Comparison of ENCODE assay signal across 10 cellular contexts in the genomic region with DNA sequence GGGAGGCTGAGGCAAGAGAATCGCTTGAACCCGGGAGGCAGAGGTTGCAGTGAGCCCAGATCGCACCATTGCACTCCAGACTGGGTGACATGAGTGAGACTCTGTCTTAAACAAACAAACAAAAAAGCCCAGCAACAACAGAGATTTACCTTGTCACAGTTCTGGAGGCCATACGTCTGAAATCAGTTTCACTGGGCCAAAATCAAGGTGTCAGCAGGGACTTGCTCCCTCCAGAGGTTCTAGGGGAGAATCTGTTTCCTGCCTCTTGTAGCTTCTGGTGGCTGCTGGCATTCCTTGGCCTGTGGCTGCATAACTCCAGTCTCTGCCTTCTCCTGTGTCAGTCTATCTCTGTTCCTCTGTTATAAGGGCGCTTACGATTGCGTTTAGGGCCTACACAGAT. TPM values are rescaled to one million over a fixed set of nuclear protein-coding genes. Genes with fewer than 3 reads are reported as not detected.
DNase-seq lines count a peak whose midpoint lies in the region; ATAC-seq, FAIRE-seq and TF ChIP-seq lines count a peak whose summit lies in the region.
"Had no signal": no experiment of that assay in that cellular context is flagged by ENCODE, and none has a peak within 500 bp of the region (broad histone marks: within the 10 kb centered on the region; RNA-seq: fewer than 3 reads in every experiment).

No MANE protein-coding gene starts in this region.

- RAD21 ChIA-PET in GM12878 (lab: Charles Lee; ENCODE audit: unreplicated experiment), result interaction anchor here (0.7 to 2.7 kb wide), 5 partner anchors 9 to 657 kb away, joined by 3 to 13 read pairs (median 6); no protein-coding TSS in a partner anchor

- TF ChIP-seq EP300 in GM12878 (IDR thresholded peaks at IDR 0.05; ENCODE audit: borderline replicate concordance in 1 of 2, control insufficient read depth in 1 of 2, low read depth in 2 of 2, low read length in 2 of 2) (no peak), neural cell (conservative IDR thresholded peaks at IDR 0.05; ENCODE audit: poor library complexity, severe bottlenecking) (no peak)

- BruUV-seq in GM12878 (replicated peaks; lab: Mats Ljungman, UMichigan), result no TSS peak

- FAIRE-seq in GM12878 (lab: Jason Lieb, UNC), result no peak

- TF ChIP-seq CTCF in GM12878 (IDR thresholded peaks at IDR 0.05 in 2 of 3, conservative IDR thresholded peaks at IDR 0.05 in 1 of 3; ENCODE audit: control insufficient read depth in 2 of 3, extremely low read depth in 1 of 3, insufficient read depth in 1 of 3, low read depth in 3 of 3, low read length in 3 of 3) (peak in 2 of 3 experiments; percentile 16 to 29; a peak in 2 of 6 replicates), neural cell (IDR thresholded peaks at IDR 0.05; ENCODE audit: poor library complexity, severe bottlenecking) (no peak)

- H3K4me1 ChIP-seq in Karpas-422 (ENCODE audit: low read length), result peaks cover 54% of the 10 kb centered on the region
- peaks cover 30% of the 10 kb centered on the region for H3K4me1 ChIP-seq in GM12878 (ENCODE audit: control insufficient read depth, insufficient read depth, low read length)

- no peak for TF ChIP-seq POLR2A in GM12878 (IDR thresholded peaks at IDR 0.05; ENCODE audit: low read depth, low read length)

- H4K20me1 ChIP-seq in Karpas-422 (ENCODE audit: insufficient read depth, low read depth, low read length) (peaks cover 20% of the 10 kb centered on the region; the same call in 1 of the 2 replicates), GM12878 (ENCODE audit: control insufficient read depth, insufficient read depth) (no peaks in the 10 kb centered on the region), neural cell (ENCODE audit: insufficient read depth) (no peaks in the 10 kb centered on the region)

- H3F3A ChIP-seq in neural cell (ENCODE audit: insufficient read depth, low read length, poor library complexity, severe bottlenecking), result no peaks in the 10 kb centered on the region

- intact Hi-C loops in GM12878 (cut with micrococcal nuclease; ENCODE audit: unreplicated experiment), result loop anchor here (5.0 to 10.0 kb wide), 2 partner anchors 61 to 652 kb away; no protein-coding TSS in a partner anchor

- H3K36me3 ChIP-seq in Karpas-422 (ENCODE audit: insufficient read depth, low read length) (peaks cover 23% of the 10 kb centered on the region; the same call in 1 of the 2 replicates), GM12878 (ENCODE audit: control insufficient read depth in 2 of 2, insufficient read depth in 2 of 2, low read length in 1 of 2) (0 out of 4 replicates have a peak, but pooled peaks cover 0 to 3% of the 10 kb centered on the region in 2 experiments), neural cell (ENCODE audit: insufficient read depth, low read length) (no peaks in the 10 kb centered on the region)

- in situ Hi-C loops in GM12878 (cut with MboI), result no loop called here

- 69% methylated on average over 7 of the region's 7 CpGs for WGBS in GM12878 (ENCODE audit: insufficient coverage, insufficient replicate concordance, low lambda C conversion rate, missing lambda C conversion rate)

- CTCF ChIA-PET in GM12878 (lab: Yijun Ruan, JAX), result interaction anchor here (0.7 to 4.4 kb wide), 9 partner anchors 10 to 548 kb away, joined by 3 to 30 read pairs (median 7); no protein-coding TSS in a partner anchor

- SMC1A ChIA-PET in GM12878 (lab: Charles Lee; ENCODE audit: uncharacterized antibody, unreplicated experiment), result interaction anchor here (0.6 to 5.5 kb wide), 13 partner anchors 9 to 548 kb away, joined by 3 to 53 read pairs (median 4); no protein-coding TSS in a partner anchor

- TF ChIP-seq RAD21 in GM12878 (IDR thresholded peaks at IDR 0.05; ENCODE audit: insufficient read depth, low read depth, low read length), result 0 out of 2 replicates have a peak, but pooled peaks have one; percentile 15
- no peak for TF ChIP-seq RAD21 in neural cell (conservative IDR thresholded peaks at IDR 0.05)

- ATAC-seq in GM12878 (no peak), HG03520 (IDR thresholded peaks at IDR 0.05; ENCODE audit: unreplicated experiment) (no peak)

- H3K27ac ChIP-seq in Karpas-422 (ENCODE audit: low read length) (no peak overlapping the region), GM12878 (ENCODE audit: control insufficient read depth, insufficient read depth) (peak overlapping the region; percentile 65; the same call in 1 of the 2 replicates), neural cell (ENCODE audit: low read length) (no peak overlapping the region)
- H3K27ac ChIP-seq: 22Rv1 had no signal

- H2AFZ ChIP-seq in Karpas-422 (ENCODE audit: low read length), result no peak overlapping the region
- H2AFZ ChIP-seq in GM12878 (ENCODE audit: control insufficient read depth, low read depth, low read length), result no peak overlapping the region
- no peak overlapping the region for H2AFZ ChIP-seq in neural cell (ENCODE audit: low read depth, low read length)

- H3K9me3 ChIP-seq in Karpas-422 (ENCODE audit: low read length), result no peaks in the 10 kb centered on the region
- no peaks in the 10 kb centered on the region; the same call in 2 of the 3 replicates for H3K9me3 ChIP-seq in GM12878 (replicated peaks; ENCODE audit: control insufficient read depth, insufficient read depth, low read length)
- H3K9me3 ChIP-seq in neural cell (ENCODE audit: low read length), result no peaks in the 10 kb centered on the region

- H3K4me2 ChIP-seq in Karpas-422 (ENCODE audit: low read depth, low read length, poor library complexity, severe bottlenecking) (peak overlapping the region; percentile 72), GM12878 (ENCODE audit: control insufficient read depth, insufficient read depth) (peak overlapping the region; percentile 98), neural cell (ENCODE audit: low read length) (no peak overlapping the region)

- peak overlapping the region; percentile 77 for H3K4me3 ChIP-seq in Karpas-422 (ENCODE audit: low read length)
- peak overlapping the region; percentile 94 for H3K4me3 ChIP-seq in GM12878
- H3K4me3 ChIP-seq in neural cell (ENCODE audit: low read length), result peak overlapping the region; percentile 85

- DNase-seq in DMS 273 (lab: John Stamatoyannopoulos, UW; ENCODE audit: unreplicated experiment) (peak; percentile 19), DMS 273 treated with DMSO at 0.1 percent for 48 hours (lab: John Stamatoyannopoulos, UW) (no peak), Karpas-422 (peak; percentile 63), GM12878 (ENCODE audit: low read depth, low spot score) (no peak), NCI-H345 treated with DMSO at 0.1 percent for 48 hours (lab: John Stamatoyannopoulos, UW; ENCODE audit: unreplicated experiment) (no peak), Ammon's horn (ENCODE audit: low spot score) (no peak)
- DNase-seq: KG1 had no signal

- H3K9ac ChIP-seq in Karpas-422 (ENCODE audit: low read length) (peak overlapping the region; percentile 80), GM12878 (ENCODE audit: control insufficient read depth, insufficient read depth, low read length) (peak overlapping the region; percentile 69), neural cell (ENCODE audit: low read length) (no peak overlapping the region)

- no peaks in the 10 kb centered on the region for H3K9me2 ChIP-seq in Karpas-422 (replicated peaks; ENCODE audit: insufficient read depth, low read length)
- H3K9me2 ChIP-seq in neural cell (ENCODE audit: insufficient read depth, low read length), result no peaks in the 10 kb centered on the region

- H3K79me2 ChIP-seq in Karpas-422 (ENCODE audit: low read length) (peaks cover 65% of the 10 kb centered on the region), GM12878 (ENCODE audit: control insufficient read depth, insufficient read depth, low read length) (peaks cover 62% of the 10 kb centered on the region), neural cell (replicated peaks; ENCODE audit: insufficient read depth, low read length) (no peaks in the 10 kb centered on the region)

- POLR2A ChIA-PET in GM12878 (lab: Charles Lee), result interaction anchor here (0.5 to 1.8 kb wide), 4 partner anchors 9 to 543 kb away, joined by 3 to 7 read pairs (median 5); no protein-coding TSS in a partner anchor

- H3K27me3 ChIP-seq in Karpas-422 (ENCODE audit: low read length) (no peaks in the 10 kb centered on the region), GM12878 (replicated peaks in 1 of 2; ENCODE audit: control insufficient read depth in 2 of 2, insufficient read depth in 2 of 2, low read length in 1 of 2) (no peaks in the 10 kb centered on the region), neural cell (ENCODE audit: insufficient read depth, low read depth, low read length) (no peaks in the 10 kb centered on the region)

TF ChIP-seq in GM12878, 131 proteins besides CTCF, POLR2A, EP300 and RAD21:
- no peak for TF ChIP-seq BMI1 (IDR thresholded peaks at IDR 0.05; ENCODE audit: borderline replicate concordance)
TF ChIP-seq in GM12878: peak in this region for 0.

TF ChIP-seq in neural cell, 6 proteins besides CTCF, POLR2A, EP300 and RAD21 (continues in another document):
- TF ChIP-seq SMC3 (conservative IDR thresholded peaks at IDR 0.05; ENCODE audit: poor library complexity), result no peak
- TF ChIP-seq POLR2AphosphoS5 (IDR thresholded peaks at IDR 0.05), result no peak
- no peak for TF ChIP-seq TAF1 (IDR thresholded peaks at IDR 0.05; ENCODE audit: low read depth)
- no peak for TF ChIP-seq EZH2 (IDR thresholded peaks at IDR 0.05; ENCODE audit: borderline replicate concordance, insufficient read depth, low read length, poor library complexity, severe bottlenecking)

RNA-seq across cellular contexts. Expression of a gene that starts 1.5 kb away (rescaled TPM):
- total RNA-seq in Karpas-422 (2014; rRNA removed; shearing (Covaris generic); ENCODE audit: low replicate concordance), result 103 and 121 TPM in 2 replicates
- 80.9 and 85.9 TPM in 2 replicates for total RNA-seq in GM12878 (2013; cell fraction: nucleolus; rRNA removed)
- total RNA-seq in GM12878 (2014; rRNA removed) (32.3 and 36.3 TPM in 2 replicates), GM12878 (2014; rRNA removed; fragmentation: Illumina TruSeq; extraction: Trizol) (51.2 and 53.0 TPM in 2 replicates), GM12878 (2021) (46.1 and 46.9 TPM in 2 replicates)
- 32.7 TPM for polyA plus RNA-seq in GM12878 (2011; ENCODE audit: low read depth)
- polyA plus RNA-seq in GM12878 (2011; rRNA removed) (43.4 and 45.9 TPM in 2 replicates), GM12878 (2014; fragmentation: Illumina TruSeq; extraction: Trizol) (51.5 and 57.6 TPM in 2 replicates), GM12878 (2014; fragmentation: Nextera tagmentation; extraction: Ambion mirVana) (10 to 100 TPM; 20.9 to 31.5 TPM), GM12878 (2014; rRNA removed) (28.6 and 28.7 TPM in 2 replicates), GM12878 (2016; fragmentation: Nextera tagmentation; extraction: Ambion mirVana) (10 to 100 TPM; 30.5 to 30.7 TPM), neural cell (15.9 and 19.3 TPM in 2 replicates)
- 32.9 and 51.6 TPM in 2 replicates for polyA plus RNA-seq in GM12878 (2011; cell fraction: cytosol; rRNA removed)
- 24.4 and 28.7 TPM in 2 replicates for polyA plus RNA-seq in GM12878 (2011; cell fraction: nucleus; rRNA removed)
- 18.5 and 20.8 TPM in 2 replicates for polyA plus RNA-seq in GM12878 (2012)
- 61.3 and 71.0 TPM in 2 replicates for polyA minus RNA-seq in GM12878 (2011; rRNA and poly(A)+ RNA removed)
- 11.8 and 27.7 TPM in 2 replicates for polyA minus RNA-seq in GM12878 (2011; cell fraction: cytosol; rRNA and poly(A)+ RNA removed)
- 34.7 and 65.6 TPM in 2 replicates for polyA minus RNA-seq in GM12878 (2011; cell fraction: nucleus; rRNA and poly(A)+ RNA removed)
- 41.8 and 49.7 TPM in 2 replicates for polyA minus RNA-seq in neural cell

Comparison
In these comparisons a context has a peak if more than half of its experiments do, and no peak if none do; other contexts are left out.
1. DNase-seq: peak in DMS 273 (single experiment) and Karpas-422 (single experiment); none in DMS 273 treated with DMSO at 0.1 percent for 48 hours (single experiment), GM12878 (single experiment), NCI-H345 treated with DMSO at 0.1 percent for 48 hours (single experiment) and Ammon's horn (single experiment).
2. Peak in every context shown above with its lines, with median percentiles within 50 percentile points of each other: H3K4me3 ChIP-seq.